4 cellular contexts compared by ENCODE assay signal in the genomic region with DNA sequence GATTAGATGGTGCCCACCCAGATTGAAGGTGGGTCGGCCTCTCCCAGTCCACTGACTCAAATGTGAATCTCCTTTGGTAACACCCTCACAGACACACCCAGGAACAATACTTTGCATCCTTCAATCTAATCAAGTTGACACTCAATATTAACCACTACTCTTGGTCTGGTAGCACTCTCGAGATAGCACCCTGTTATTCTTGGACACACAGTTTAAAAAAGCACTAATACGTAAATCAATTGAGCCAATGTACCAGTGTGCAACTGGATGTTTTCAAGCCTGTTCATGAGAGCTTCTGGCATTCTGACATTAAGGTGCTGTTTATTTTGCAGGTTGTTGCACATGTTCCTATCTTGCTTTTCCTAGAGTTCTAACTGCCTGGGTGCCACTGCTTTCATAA. TPM values are rescaled to one million over a fixed set of nuclear protein-coding genes. Genes with fewer than 3 reads are reported as not detected.
"Had no signal": no experiment of that assay in that cellular context is flagged by ENCODE, and none has a peak within 500 bp of the region (broad histone marks: within the 10 kb centered on the region; RNA-seq: fewer than 3 reads in every experiment).

No MANE protein-coding gene starts in this region.

- DNase-seq: GDM1, GF-D8 had no signal

- H3K4me3 ChIP-seq: GM12878 had no signal

RNA-seq across cellular contexts. Expression of gene MARCHF3, which starts 35.3 kb away (rescaled TPM):
- total RNA-seq: G401 had no signal
